In the genomic region with DNA sequence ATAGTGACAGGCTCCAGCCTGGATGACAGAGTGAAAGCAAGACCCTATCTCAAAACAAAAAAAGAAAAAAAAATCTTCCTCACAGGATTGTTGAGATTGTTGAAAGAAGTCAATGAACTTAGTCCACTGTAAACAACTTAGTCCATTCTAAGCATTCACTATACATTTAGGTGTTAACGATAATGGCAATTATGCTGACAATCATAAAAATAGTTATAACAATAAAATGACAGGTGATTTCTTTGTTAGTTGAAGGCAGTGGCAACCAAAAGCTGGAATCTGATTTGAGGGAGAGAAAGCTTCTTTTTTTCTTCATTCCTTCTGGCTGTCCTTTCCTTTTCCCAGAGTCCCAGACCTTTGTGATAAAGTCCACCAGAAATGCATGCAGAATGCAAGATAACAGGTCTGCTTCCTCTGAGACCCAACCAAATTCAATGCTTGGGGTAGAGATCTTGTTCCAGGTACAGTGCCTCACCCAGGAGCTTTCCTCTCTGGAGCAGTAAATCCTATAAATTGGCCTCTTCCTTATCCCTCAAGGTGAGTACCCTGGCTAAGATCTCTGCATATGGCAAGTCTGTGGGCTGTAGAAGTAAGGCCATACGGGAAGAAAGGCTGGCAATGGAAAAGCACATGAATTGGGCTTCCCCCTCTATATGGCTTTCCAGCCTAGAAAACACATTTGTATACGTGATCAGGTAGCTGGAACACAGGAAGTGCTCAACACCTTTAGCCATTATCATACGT, we compare ENCODE assay signal across 35 cellular contexts. TPM values are rescaled to one million over a fixed set of nuclear protein-coding genes. Genes with fewer than 3 reads are reported as not detected.
"Had no signal": no experiment of that assay in that cellular context is flagged by ENCODE, and none has a peak within 500 bp of the region (broad histone marks: within the 10 kb centered on the region; RNA-seq: fewer than 3 reads in every experiment).

No MANE protein-coding gene starts in this region.

- H3K4me3 ChIP-seq: adrenal gland, body of pancreas, gastrocnemius medialis, heart left ventricle had no signal

- FAIRE-seq: colon, endometrium, endothelial cell of umbilical vein had no signal

- H3K36me3 ChIP-seq: adrenal gland, gastrocnemius medialis, heart left ventricle, WERI-Rb-1 had no signal

- DNase-seq: activated B cell treated with CpG ODN at 0.5 μM for 24 hours; activated CD4-positive, alpha-beta T cell treated with anti-CD3 and anti-CD28 coated beads for 48 hours; activated CD4-positive, alpha-beta T cell treated with anti-CD3 and anti-CD28 coated beads, Interleukin-2, amount 50 U/mL, for 1 hour; activated CD4-positive, alpha-beta T cell treated with anti-CD3 and anti-CD28 coated beads, Interleukin-2, amount 50 U/mL, for 48 hours; activated CD8-positive, alpha-beta memory T cell treated with anti-CD3 and anti-CD28 coated beads for 24 hours; activated CD8-positive, alpha-beta T cell treated with anti-CD3 and anti-CD28 coated beads for 36 hours; activated effector memory CD4-positive, alpha-beta T cell treated with anti-CD3 and anti-CD28 coated beads, Interleukin-2, amount 50 U/mL, for 16 hours; activated naive CD4-positive, alpha-beta T cell treated with anti-CD3 and anti-CD28 coated beads for 36 hours; activated naive CD8-positive, alpha-beta T cell treated with anti-CD3 and anti-CD28 coated beads for 36 hours; activated naive CD8-positive, alpha-beta T cell treated with anti-CD3 and anti-CD28 coated beads, Interleukin-2, amount 50 U/mL, for 24 hours; activated T-cell treated with anti-CD3 and anti-CD28 coated beads, Interleukin-2, amount 50 U/mL, for 4 hours; adrenal gland; amygdala; aorta; body of pancreas; caudate nucleus; cortex of kidney; dermis blood vessel endothelial cell; effector CD4-positive, alpha-beta T cell; effector memory CD8-positive, alpha-beta T cell; foreskin fibroblast; gastrocnemius medialis; glutamatergic neuron; heart left ventricle; T-helper 1 cell; T-helper 17 cell; T1000; WERI-Rb-1 had no signal

- H3K9me3 ChIP-seq: adrenal gland, body of pancreas, gastrocnemius medialis, heart left ventricle had no signal

- H3K27me3 ChIP-seq: adrenal gland, body of pancreas, gastrocnemius medialis, heart left ventricle had no signal

- H3K4me1 ChIP-seq: body of pancreas, gastrocnemius medialis, heart left ventricle had no signal

- ATAC-seq: activated CD4-positive, CD25-positive, alpha-beta regulatory T cell treated with anti-CD3 and anti-CD28 coated beads, Interleukin-2, amount 50 U/mL, for 24 hours; activated CD8-positive, alpha-beta T cell treated with anti-CD3 and anti-CD28 coated beads for 36 hours; activated naive CD8-positive, alpha-beta T cell treated with anti-CD3 and anti-CD28 coated beads, Interleukin-2, amount 50 U/mL, for 24 hours; activated T-cell treated with anti-CD3 and anti-CD28 coated beads, Interleukin-2, amount 50 U/mL, for 4 hours; body of pancreas; effector memory CD8-positive, alpha-beta T cell; gastrocnemius medialis; heart left ventricle; T-helper 17 cell had no signal

- H3K27ac ChIP-seq: adrenal gland, body of pancreas, epithelial cell of prostate, gastrocnemius medialis, heart left ventricle, WERI-Rb-1 had no signal

RNA-seq across cellular contexts. Expression of a gene that starts 52.5 kb away (rescaled TPM):
- total RNA-seq: activated B cell treated with CpG ODN at 0.5 μM for 24 hours; activated CD8-positive, alpha-beta T cell treated with anti-CD3 and anti-CD28 coated beads for 36 hours; activated naive CD4-positive, alpha-beta T cell treated with anti-CD3 and anti-CD28 coated beads for 36 hours; activated naive CD8-positive, alpha-beta T cell treated with anti-CD3 and anti-CD28 coated beads for 36 hours; activated T-helper 1 cell treated with anti-CD3 and anti-CD28 coated beads, Interleukin-12 subunit alpha, Interleukin-12 subunit beta, Interleukin-2, Interleukin-4 antibody, amounts not matched to agents 30 ng/mL and 10 ng/mL and 1 ng/mL, durations not matched to agents 14 hours and 24 hours and 36 hours; activated T-helper 2 cell treated with anti-CD3 and anti-CD28 coated beads, Interferon-gamma antibody, Interleukin-2, Interleukin-4, amounts not matched to agents 10 μg/mL and 5 μg/mL and 100 μg/mL, durations not matched to agents 14 hours and 24 hours and 36 hours; adrenal gland; body of pancreas; dermis blood vessel endothelial cell; gastrocnemius medialis; heart left ventricle had no signal
- polyA plus RNA-seq: heart left ventricle had no signal
